In genomic region chr7:152095771-152096170, GRCh38 we compare ENCODE assay signal across 35 cellular contexts.
"Had no signal": no experiment of that assay in that cellular context is flagged by ENCODE, and none has a peak within 500 bp of the region (broad histone marks: within the 10 kb centered on the region; RNA-seq: fewer than 3 reads in every experiment).

No MANE protein-coding gene starts in this region.

- H3K36me3 ChIP-seq: MG63 had no signal

- H3K4me3 ChIP-seq: MG63 had no signal

- DNase-seq: Karpas-422, Kasumi-1, MG63, MM.1S, MV-4-11, NCI-H1048, NCI-H1092, NCI-H1092 treated with DMSO at 0.1 percent for 48 hours, NCI-H1105, NCI-H1105 treated with DMSO at 0.1 percent for 48 hours, NCI-H1417, NCI-H1417 treated with DMSO at 0.1 percent for 48 hours, NCI-H1436, NCI-H1436 treated with DMSO at 0.1 percent for 48 hours, NCI-H146, NCI-H1694, NCI-H1694 treated with DMSO at 0.1 percent for 48 hours, NCI-H187, NCI-H187 treated with DMSO at 0.1 percent for 48 hours, NCI-H1930, NCI-H2029, NCI-H2029 treated with DMSO at 0.1 percent for 48 hours, NCI-H2081, NCI-H2081 treated with DMSO at 0.1 percent for 48 hours, NCI-H2107, NCI-H2171, NCI-H2171 treated with DMSO at 0.1 percent for 48 hours, NCI-H2227 treated with DMSO at 0.1 percent for 48 hours, NCI-H226, NCI-H345, NCI-H446, NCI-H446 treated with DMSO at 0.1 percent for 48 hours, NCI-H510A, NCI-H510A treated with DMSO at 0.1 percent for 48 hours, NCI-H524 had no signal

- H3K9me3 ChIP-seq: MG63 had no signal
